In the genomic region with DNA sequence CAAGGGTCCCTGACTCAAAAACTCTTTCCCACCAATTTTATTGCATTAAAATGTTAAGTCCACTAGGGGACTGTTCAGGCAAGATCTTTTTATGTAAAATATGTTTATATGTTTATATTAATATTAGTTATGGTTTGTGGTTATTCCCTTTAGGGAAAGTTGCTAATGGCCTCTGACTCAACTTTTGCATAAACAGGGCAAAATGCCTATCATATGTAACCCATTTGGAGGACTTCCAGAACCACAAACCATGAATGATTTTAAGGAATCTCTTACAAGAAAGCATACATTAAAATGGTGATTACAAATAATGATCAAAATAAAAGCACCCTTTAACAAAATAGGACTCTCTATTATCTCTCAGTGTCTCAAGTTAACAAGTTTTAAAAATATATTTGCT, we compare ENCODE assay signal across 18 cellular contexts.
DNase-seq lines count a peak whose midpoint lies in the region; ATAC-seq and TF ChIP-seq lines count a peak whose summit lies in the region.
"Had no signal": no experiment of that assay in that cellular context is flagged by ENCODE, and none has a peak within 500 bp of the region (broad histone marks: within the 10 kb centered on the region; RNA-seq: fewer than 3 reads in every experiment).

No MANE protein-coding gene starts in this region.

- H3K4me1 Mint-ChIP-seq in nephron progenitor cell = no peaks in the 10 kb centered on the region
- H3K4me1 Mint-ChIP-seq: brain; CD4-positive, CD25-positive, alpha-beta regulatory T cell had no signal

- no peak overlapping the region for H4K5ac ChIP-seq in IMR-90 (ENCODE audit: low read depth, low read length)

- no peak overlapping the region for H3K4me2 ChIP-seq in IMR-90 (ENCODE audit: low read depth, low read length)

- H2BK120ac ChIP-seq in IMR-90 (ENCODE audit: low read depth, low read length) = no peak overlapping the region

- H2BK20ac ChIP-seq in IMR-90 (ENCODE audit: low read depth, low read length) = no peak overlapping the region

- no peak overlapping the region for H3K14ac ChIP-seq in IMR-90 (replicated peaks; ENCODE audit: low read depth, low read length)

- in situ Hi-C loops in IMR-90 (cut with MboI; ENCODE audit: low sequenced_read_pairs) = no loop called here

- no peak overlapping the region for H2AK5ac ChIP-seq in IMR-90 (ENCODE audit: low read depth, low read length)

- no peak overlapping the region for H3K27ac ChIP-seq in IMR-90 (ENCODE audit: insufficient read depth, low read length)
- H3K27ac ChIP-seq: Peyer's patch had no signal

- POLR2A ChIA-PET in AG04449 (lab: Yijun Ruan, JAX) (no interaction called here), IMR-90 (lab: Charles Lee; ENCODE audit: unreplicated experiment) (no interaction called here)

- no peak overlapping the region for H3K23ac ChIP-seq in IMR-90 (ENCODE audit: low read depth, low read length)

- no peaks in the 10 kb centered on the region for H3K9me3 Mint-ChIP-seq in nephron progenitor cell

- intact Hi-C loops in IMR-90 (cut with micrococcal nuclease) = loop anchor here (10.0 kb wide), 1 partner anchor 310 kb away; no protein-coding TSS in a partner anchor

- H2BK15ac ChIP-seq in IMR-90 (ENCODE audit: low read depth, low read length) = no peak overlapping the region

- H3K27ac Mint-ChIP-seq in nephron progenitor cell = no peak overlapping the region
- H3K27ac Mint-ChIP-seq: brain; CD4-positive, CD25-positive, alpha-beta regulatory T cell had no signal

- no peak overlapping the region for H4K91ac ChIP-seq in IMR-90 (ENCODE audit: insufficient read depth, low read depth, low read length)

- no peak for ATAC-seq in IMR-90 (ENCODE audit: low read depth)
- no peak for ATAC-seq in HG03432 (IDR thresholded peaks at IDR 0.05; ENCODE audit: unreplicated experiment)
- ATAC-seq in GM19455 (IDR thresholded peaks at IDR 0.05; ENCODE audit: unreplicated experiment) = no peak

- no peak for TF ChIP-seq POLR2A in IMR-90 (IDR thresholded peaks at IDR 0.05; ENCODE audit: low read depth, low read length)

- H3K4me3 ChIP-seq in AG04449 (ENCODE audit: low read depth, low read length) (no peak overlapping the region), IMR-90 (ENCODE audit: insufficient read depth, low read depth, low read length) (no peak overlapping the region), fibroblast of pulmonary artery (replicated peaks; ENCODE audit: low read depth, low read length) (no peak overlapping the region)
- H3K4me3 ChIP-seq: Peyer's patch had no signal

- H3K9ac ChIP-seq in IMR-90 (ENCODE audit: low read depth, low read length) = no peak overlapping the region

- DNase-seq in AG04449 (ENCODE audit: low read depth, low spot score) (peak; percentile 21), IMR-90 (peak; percentile 70), astrocyte of the hippocampus (ENCODE audit: low read depth, low spot score) (peak; percentile 58), fibroblast of pulmonary artery (ENCODE audit: low read depth) (peak; percentile 45), NCI-H524 (lab: John Stamatoyannopoulos, UW) (no peak), nephron progenitor cell (no peak)
- DNase-seq: activated naive CD4-positive, alpha-beta T cell treated with Interleukin-2 at 50 U/mL for 16 hours; CD4-positive, CD25-positive, alpha-beta regulatory T cell; DND-41; NCI-H1092 treated with DMSO at 0.1 percent for 48 hours; NCI-H2171; Peyer's patch; stimulated activated CD4-positive, alpha-beta T cell treated with anti-CD3 and anti-CD28 coated beads, Interleukin-15, amount 100 ng/mL, for 24 hours; stimulated activated naive CD4-positive, alpha-beta T cell treated with Interleukin-2 at 50 U/mL for 16 hours; trophoblast cell had no signal

- H4K20me1 ChIP-seq in IMR-90 (ENCODE audit: insufficient read depth, low read length) = no peaks in the 10 kb centered on the region

- H3K79me1 ChIP-seq in IMR-90 (ENCODE audit: low read depth in 1 of 2, low read length in 2 of 2) = no peaks in the 10 kb centered on the region

- H4K8ac ChIP-seq in IMR-90 (ENCODE audit: low read depth in 2 of 2, low read length in 2 of 2) = no peak overlapping the region

- dilution Hi-C loops in IMR-90 (cut with HindIII; ENCODE audit: low sequenced_read_pairs, unreplicated experiment) = no loop called here

- BruUV-seq in IMR-90 (replicated peaks; lab: Mats Ljungman, UMichigan) = no TSS peak

- H2AK9ac ChIP-seq in IMR-90 (replicated peaks; ENCODE audit: low read depth, low read length, poor library complexity) = no peak overlapping the region

- H3K36me3 ChIP-seq in IMR-90 (ENCODE audit: control insufficient read depth, insufficient read depth, low read length) = no peaks in the 10 kb centered on the region
- H3K36me3 ChIP-seq: Peyer's patch had no signal

- TF ChIP-seq RAD21 in IMR-90 (IDR thresholded peaks at IDR 0.05; ENCODE audit: low read length) = no peak

- no peak overlapping the region for H2BK5ac ChIP-seq in IMR-90 (ENCODE audit: low read depth, low read length, poor library complexity, severe bottlenecking)

- H3K36me3 Mint-ChIP-seq in nephron progenitor cell (ENCODE audit: low read depth) = no peaks in the 10 kb centered on the region
- H3K36me3 Mint-ChIP-seq: brain; CD4-positive, CD25-positive, alpha-beta regulatory T cell had no signal

- no peak overlapping the region for H3K4me3 Mint-ChIP-seq in nephron progenitor cell
- H3K4me3 Mint-ChIP-seq: brain; CD4-positive, CD25-positive, alpha-beta regulatory T cell had no signal

- no peak overlapping the region for H3K56ac ChIP-seq in IMR-90 (ENCODE audit: extremely low read depth, insufficient read depth, low read length)

- H3K27me3 Mint-ChIP-seq in nephron progenitor cell (ENCODE audit: low read depth, poor library complexity) = peaks cover 6% of the 10 kb centered on the region
- H3K27me3 Mint-ChIP-seq: brain; CD4-positive, CD25-positive, alpha-beta regulatory T cell had no signal

- no peaks in the 10 kb centered on the region for H3K27me3 ChIP-seq in IMR-90 (ENCODE audit: control insufficient read depth, insufficient read depth, low read length)
- H3K27me3 ChIP-seq: Peyer's patch had no signal

- H3K4me1 ChIP-seq in IMR-90 (ENCODE audit: control insufficient read depth, insufficient read depth, low read length) = no peaks in the 10 kb centered on the region
- H3K4me1 ChIP-seq: Peyer's patch had no signal

- no peak for TF ChIP-seq CTCF in AG04449 (IDR thresholded peaks at IDR 0.05; ENCODE audit: insufficient read depth, low read length, missing control alignments)
- TF ChIP-seq CTCF in IMR-90 (conservative IDR thresholded peaks at IDR 0.05; ENCODE audit: low read depth, low read length) = no peak
- no peak for TF ChIP-seq CTCF in fibroblast of pulmonary artery (IDR thresholded peaks at IDR 0.05; ENCODE audit: low read length, missing control alignments)
- no peak for TF ChIP-seq CTCF in nephron progenitor cell (IDR thresholded peaks at IDR 0.05)

- no peaks in the 10 kb centered on the region for H3K9me3 ChIP-seq in IMR-90 (ENCODE audit: control insufficient read depth, insufficient read depth, low read length)
- H3K9me3 ChIP-seq: Peyer's patch had no signal

- no peak overlapping the region for H3K4ac ChIP-seq in IMR-90 (ENCODE audit: low read depth, low read length)

- H3K18ac ChIP-seq in IMR-90 (ENCODE audit: low read depth, low read length) = no peak overlapping the region

- no peak overlapping the region for H2AFZ ChIP-seq in IMR-90 (replicated peaks; ENCODE audit: low read length, poor library complexity)

- CTCF ChIA-PET in AG04449 (lab: Yijun Ruan, JAX) = no interaction called here
- CTCF ChIA-PET in IMR-90 (lab: Yijun Ruan, JAX) = no interaction called here

- H3K9me1 ChIP-seq in IMR-90 (ENCODE audit: insufficient read depth, low read length) = no peaks in the 10 kb centered on the region

TF ChIP-seq in IMR-90, 13 proteins besides CTCF, POLR2A, EP300 and RAD21:
- no peak for TF ChIP-seq MAZ (IDR thresholded peaks at IDR 0.05; ENCODE audit: borderline replicate concordance, low read depth, low read length)
- TF ChIP-seq CHD1 (IDR thresholded peaks at IDR 0.05; ENCODE audit: low read depth, low read length) = no peak
- TF ChIP-seq, protein P1, sequence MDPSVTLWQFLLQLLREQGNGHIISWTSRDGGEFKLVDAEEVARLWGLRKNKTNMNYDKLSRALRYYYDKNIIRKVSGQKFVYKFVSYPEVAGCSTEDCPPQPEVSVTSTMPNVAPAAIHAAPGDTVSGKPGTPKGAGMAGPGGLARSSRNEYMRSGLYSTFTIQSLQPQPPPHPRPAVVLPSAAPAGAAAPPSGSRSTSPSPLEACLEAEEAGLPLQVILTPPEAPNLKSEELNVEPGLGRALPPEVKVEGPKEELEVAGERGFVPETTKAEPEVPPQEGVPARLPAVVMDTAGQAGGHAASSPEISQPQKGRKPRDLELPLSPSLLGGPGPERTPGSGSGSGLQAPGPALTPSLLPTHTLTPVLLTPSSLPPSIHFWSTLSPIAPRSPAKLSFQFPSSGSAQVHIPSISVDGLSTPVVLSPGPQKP (IDR thresholded peaks at IDR 0.05; ENCODE audit: borderline replicate concordance, low read depth, low read length) = no peak
- no peak for TF ChIP-seq FOS (IDR thresholded peaks at IDR 0.05; ENCODE audit: low read depth, low read length)
- no peak for TF ChIP-seq CEBPB (IDR thresholded peaks at IDR 0.05; ENCODE audit: low read depth, low read length)
- no peak for TF ChIP-seq MXI1 (IDR thresholded peaks at IDR 0.05; ENCODE audit: borderline replicate concordance, low read depth, low read length)
- no peak for TF ChIP-seq MAFK (IDR thresholded peaks at IDR 0.05; ENCODE audit: low read depth, low read length)
- TF ChIP-seq NFE2L2 (IDR thresholded peaks at IDR 0.05; ENCODE audit: low read depth, low read length) = no peak
- TF ChIP-seq SMC3 (IDR thresholded peaks at IDR 0.05; ENCODE audit: low read depth, low read length) = no peak
- no peak for TF ChIP-seq RFX5 (IDR thresholded peaks at IDR 0.05; ENCODE audit: low read depth, low read length)

Comparison
In these comparisons a context has a peak if more than half of its experiments do, and no peak if none do; other contexts are left out.
1. DNase-seq: peak in AG04449 (single experiment), IMR-90 (single experiment), astrocyte of the hippocampus (single experiment) and fibroblast of pulmonary artery (single experiment); none in NCI-H524 (0 of 2) and nephron progenitor cell (single experiment).